Comparison of ENCODE assay signal across 2 cellular contexts in genomic region chr11:86917577-86917976, GRCh38.
TF ChIP-seq lines count a peak whose summit lies in the region.

No MANE protein-coding gene starts in this region.

TF ChIP-seq in SK-N-SH, 30 proteins besides CTCF, POLR2A, EP300 and RAD21 (continued from another document):
- TF ChIP-seq EZH2phosphoT487 (IDR thresholded peaks at IDR 0.05; ENCODE audit: borderline replicate concordance, low read depth) (no peak), JUND (IDR thresholded peaks at IDR 0.05) (no peak), GATA2 (CRISPR knock-in tag; IDR thresholded peaks at IDR 0.05) (no peak), MXI1 (IDR thresholded peaks at IDR 0.05; ENCODE audit: low read depth, low read length) (no peak)
- TF ChIP-seq, protein P1, sequence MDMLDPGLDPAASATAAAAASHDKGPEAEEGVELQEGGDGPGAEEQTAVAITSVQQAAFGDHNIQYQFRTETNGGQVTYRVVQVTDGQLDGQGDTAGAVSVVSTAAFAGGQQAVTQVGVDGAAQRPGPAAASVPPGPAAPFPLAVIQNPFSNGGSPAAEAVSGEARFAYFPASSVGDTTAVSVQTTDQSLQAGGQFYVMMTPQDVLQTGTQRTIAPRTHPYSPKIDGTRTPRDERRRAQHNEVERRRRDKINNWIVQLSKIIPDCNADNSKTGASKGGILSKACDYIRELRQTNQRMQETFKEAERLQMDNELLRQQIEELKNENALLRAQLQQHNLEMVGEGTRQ (IDR thresholded peaks at IDR 0.05; ENCODE audit: borderline replicate concordance, low read depth, low read length) = no peak

TF ChIP-seq in SK-N-SH treated with all-trans-retinoic acid at 6 μM for 48 hours, 23 proteins besides CTCF, POLR2A, EP300 and RAD21 (continued from another document):
- TF ChIP-seq, protein P2, sequence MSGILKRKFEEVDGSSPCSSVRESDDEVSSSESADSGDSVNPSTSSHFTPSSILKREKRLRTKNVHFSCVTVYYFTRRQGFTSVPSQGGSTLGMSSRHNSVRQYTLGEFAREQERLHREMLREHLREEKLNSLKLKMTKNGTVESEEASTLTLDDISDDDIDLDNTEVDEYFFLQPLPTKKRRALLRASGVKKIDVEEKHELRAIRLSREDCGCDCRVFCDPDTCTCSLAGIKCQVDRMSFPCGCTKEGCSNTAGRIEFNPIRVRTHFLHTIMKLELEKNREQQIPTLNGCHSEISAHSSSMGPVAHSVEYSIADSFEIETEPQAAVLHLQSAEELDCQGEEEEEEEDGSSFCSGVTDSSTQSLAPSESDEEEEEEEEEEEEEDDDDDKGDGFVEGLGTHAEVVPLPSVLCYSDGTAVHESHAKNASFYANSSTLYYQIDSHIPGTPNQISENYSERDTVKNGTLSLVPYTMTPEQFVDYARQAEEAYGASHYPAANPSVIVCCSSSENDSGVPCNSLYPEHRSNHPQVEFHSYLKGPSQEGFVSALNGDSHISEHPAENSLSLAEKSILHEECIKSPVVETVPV (CRISPR knock-in tag; IDR thresholded peaks at IDR 0.05) = no peak
- TF ChIP-seq TCF4 (CRISPR knock-in tag; IDR thresholded peaks at IDR 0.05; ENCODE audit: borderline replicate concordance) (no peak), TOX (CRISPR knock-in tag; IDR thresholded peaks at IDR 0.05; ENCODE audit: borderline replicate concordance) (no peak), ZNF565 (CRISPR knock-in tag; conservative IDR thresholded peaks at IDR 0.05; ENCODE audit: low read depth) (no peak), ARNTL (CRISPR knock-in tag; IDR thresholded peaks at IDR 0.05; ENCODE audit: borderline replicate concordance, low read depth) (no peak), PATZ1 (CRISPR knock-in tag; IDR thresholded peaks at IDR 0.05; ENCODE audit: borderline replicate concordance) (no peak)
